In genomic region chr16:83533193-83533592, GRCh38 we compare ENCODE assay signal across 1 cellular context.
TF ChIP-seq lines count a peak whose summit lies in the region.

No MANE protein-coding gene starts in this region.

TF ChIP-seq in SK-N-SH treated with all-trans-retinoic acid at 6 μM for 48 hours, 23 proteins besides CTCF, POLR2A, EP300 and RAD21 (continued from another document):
- TF ChIP-seq TSHZ2 (CRISPR knock-in tag; IDR thresholded peaks at IDR 0.05) (no peak), ARNTL (CRISPR knock-in tag; IDR thresholded peaks at IDR 0.05; ENCODE audit: borderline replicate concordance, low read depth) (no peak)
- TF ChIP-seq, protein P1, sequence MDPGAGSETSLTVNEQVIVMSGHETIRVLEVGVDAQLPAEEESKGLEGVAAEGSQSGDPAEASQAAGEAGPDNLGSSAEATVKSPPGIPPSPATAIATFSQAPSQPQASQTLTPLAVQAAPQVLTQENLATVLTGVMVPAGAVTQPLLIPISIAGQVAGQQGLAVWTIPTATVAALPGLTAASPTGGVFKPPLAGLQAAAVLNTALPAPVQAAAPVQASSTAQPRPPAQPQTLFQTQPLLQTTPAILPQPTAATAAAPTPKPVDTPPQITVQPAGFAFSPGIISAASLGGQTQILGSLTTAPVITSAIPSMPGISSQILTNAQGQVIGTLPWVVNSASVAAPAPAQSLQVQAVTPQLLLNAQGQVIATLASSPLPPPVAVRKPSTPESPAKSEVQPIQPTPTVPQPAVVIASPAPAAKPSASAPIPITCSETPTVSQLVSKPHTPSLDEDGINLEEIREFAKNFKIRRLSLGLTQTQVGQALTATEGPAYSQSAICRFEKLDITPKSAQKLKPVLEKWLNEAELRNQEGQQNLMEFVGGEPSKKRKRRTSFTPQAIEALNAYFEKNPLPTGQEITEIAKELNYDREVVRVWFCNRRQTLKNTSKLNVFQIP (CRISPR knock-in tag; IDR thresholded peaks at IDR 0.05; ENCODE audit: borderline replicate concordance, low read depth), result no peak
